Comparison of ENCODE assay signal across 13 cellular contexts in the genomic region with DNA sequence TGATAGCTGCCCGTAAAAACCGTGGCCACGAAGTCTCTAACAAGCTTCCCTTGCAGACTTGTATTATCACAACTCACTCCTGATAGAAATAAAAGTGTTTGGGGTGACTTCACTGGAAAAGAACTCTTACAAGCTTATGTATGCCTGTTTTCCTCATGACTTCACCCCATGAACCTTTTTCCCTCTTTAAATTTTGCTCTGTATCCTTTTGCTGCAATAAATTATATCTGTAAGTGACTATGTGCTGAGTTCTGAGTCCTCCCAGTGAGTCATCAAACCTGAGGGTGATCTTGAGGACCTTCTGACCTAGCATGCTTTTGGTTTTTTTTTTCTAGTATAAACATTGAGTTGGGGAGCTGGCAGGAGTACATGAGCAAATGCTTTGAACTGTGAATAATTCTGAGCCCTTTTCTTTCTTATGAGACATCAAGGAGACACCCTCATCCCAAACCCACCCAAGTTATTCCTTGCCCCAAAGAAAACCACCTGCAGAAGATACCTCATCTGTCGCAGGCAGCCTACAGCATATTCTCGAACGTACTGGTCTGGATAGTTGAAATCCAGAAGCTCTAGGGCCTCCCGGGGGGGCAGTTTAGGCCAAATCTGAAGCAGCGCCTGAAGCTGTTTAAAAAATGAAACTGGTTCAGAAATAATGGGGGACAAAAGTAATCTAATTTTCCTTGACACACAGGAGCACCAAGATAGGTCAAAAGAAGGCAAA.
DNase-seq lines count a peak whose midpoint lies in the region; ATAC-seq, FAIRE-seq and TF ChIP-seq lines count a peak whose summit lies in the region.
"Had no signal": no experiment of that assay in that cellular context is flagged by ENCODE, and none has a peak within 500 bp of the region (broad histone marks: within the 10 kb centered on the region; RNA-seq: fewer than 3 reads in every experiment).

No MANE protein-coding gene starts in this region.

- CTCF ChIA-PET in A549 (lab: Yijun Ruan, JAX), result interaction anchor here (1.3 to 12.9 kb wide), 4 partner anchors 100 to 277 kb away, joined by 3 to 143 read pairs (median 12); a partner anchor contains a TSS

- H3K27me3 ChIP-seq in astrocyte (ENCODE audit: insufficient read depth, low read length), result no peaks in the 10 kb centered on the region
- H3K27me3 ChIP-seq: BLaER1 treated with 17β-estradiol and CSF1 and Interleukin-3, amounts not matched to agents 10 nM and 100 nM had no signal

- H3K4me3 ChIP-seq in A549 (no peak overlapping the region), HFF-Myc (replicated peaks; ENCODE audit: low read depth, low read length) (no peak overlapping the region), astrocyte (ENCODE audit: insufficient read depth, low read depth, low read length) (no peak overlapping the region)
- H3K4me3 ChIP-seq: BLaER1 treated with 17β-estradiol and CSF1 and Interleukin-3, amounts not matched to agents 10 nM and 100 nM had no signal

- H3K27ac ChIP-seq in A549 (peak overlapping the region; percentile 55 to 73; a peak in 5 of 6 replicates), astrocyte (ENCODE audit: low read depth, low read length) (peak overlapping the region; percentile 30)
- H3K27ac ChIP-seq: BLaER1 treated with 17β-estradiol and CSF1 and Interleukin-3, amounts not matched to agents 10 nM and 100 nM had no signal

- DNase-seq in A549 (ENCODE audit: low read depth in 1 of 2, low spot score in 1 of 2) (peak; percentile 5 to 56), HFF-Myc (ENCODE audit: extremely low read depth, low read depth) (peak; percentile 81), astrocyte (ENCODE audit: low read depth) (peak; percentile 98), kidney tubule cell (ENCODE audit: low spot score) (peak; percentile 97), GM12891 (ENCODE audit: insufficient read length, low spot score) (no peak), NCI-H345 (lab: John Stamatoyannopoulos, UW) (no peak)
- DNase-seq: activated naive CD4-positive, alpha-beta T cell treated with anti-CD3 and anti-CD28 coated beads, Interleukin-2, amount 10 ng/mL, durations not matched to agents 7 days and 5 days; H7; head of caudate nucleus; NCI-H526 had no signal

- H2AFZ ChIP-seq in astrocyte (ENCODE audit: low read depth, low read length), result no peak overlapping the region

- H3K4me1 ChIP-seq in A549, result peaks cover 22% of the 10 kb centered on the region
- H3K4me1 ChIP-seq in astrocyte (ENCODE audit: insufficient read depth, low read length), result peaks cover 13% of the 10 kb centered on the region

- ATAC-seq in A549, result peak; percentile 78 to 82
- no peak for ATAC-seq in stimulated activated memory B cell treated with anti-CD40 and anti-IgM and Interleukin-4, amounts not matched to agents 10 μg/mL and 1 μg/mL and 100 μg/mL, for 72 hours
- ATAC-seq in GM18907 (IDR thresholded peaks at IDR 0.05; ENCODE audit: unreplicated experiment), result no peak

- 59% methylated on average over 8 of the region's 8 CpGs for WGBS in A549 (ENCODE audit: missing lambda C conversion rate)

- H3K79me2 ChIP-seq in astrocyte (ENCODE audit: insufficient read depth, low read length), result no peaks in the 10 kb centered on the region

- no peaks in the 10 kb centered on the region for H4K20me1 ChIP-seq in astrocyte (ENCODE audit: insufficient read depth, low read length)
- H4K20me1 ChIP-seq: BLaER1 treated with 17β-estradiol and CSF1 and Interleukin-3, amounts not matched to agents 10 nM and 100 nM had no signal

- peak overlapping the region; percentile 72 for H3K27ac Mint-ChIP-seq in astrocyte (ENCODE audit: unreplicated experiment)
- H3K27ac Mint-ChIP-seq in stimulated activated memory B cell treated with anti-CD40 and anti-IgM and Interleukin-4, amounts not matched to agents 10 μg/mL and 1 μg/mL and 100 μg/mL, for 72 hours, result no peak overlapping the region
- H3K27ac Mint-ChIP-seq: activated naive CD4-positive, alpha-beta T cell treated with anti-CD3 and anti-CD28 coated beads, Interleukin-2, amount 10 ng/mL, durations not matched to agents 7 days and 5 days had no signal

- TF ChIP-seq EP300 in A549 (IDR thresholded peaks at IDR 0.05), result no peak; a peak in 1 of 5 replicates

- H3K4me3 Mint-ChIP-seq in astrocyte (ENCODE audit: unreplicated experiment), result peak overlapping the region; percentile 51
- no peak overlapping the region for H3K4me3 Mint-ChIP-seq in stimulated activated memory B cell treated with anti-CD40 and anti-IgM and Interleukin-4, amounts not matched to agents 10 μg/mL and 1 μg/mL and 100 μg/mL, for 72 hours
- H3K4me3 Mint-ChIP-seq: activated naive CD4-positive, alpha-beta T cell treated with anti-CD3 and anti-CD28 coated beads, Interleukin-2, amount 10 ng/mL, durations not matched to agents 7 days and 5 days had no signal

- FAIRE-seq in A549 (lab: Jason Lieb, UNC) (no peak), astrocyte (lab: Jason Lieb, UNC) (peak; percentile 95), GM12891 (lab: Jason Lieb, UNC) (no peak)

- H3K4me2 ChIP-seq in A549 (peak overlapping the region; percentile 65), astrocyte (ENCODE audit: low read length) (peak overlapping the region; percentile 70)
- H3K4me2 ChIP-seq: BLaER1 treated with 17β-estradiol and CSF1 and Interleukin-3, amounts not matched to agents 10 nM and 100 nM had no signal

- peak overlapping the region; percentile 36 for H3K9ac ChIP-seq in astrocyte (ENCODE audit: low read length)
- H3K9ac ChIP-seq: BLaER1 treated with 17β-estradiol and CSF1 and Interleukin-3, amounts not matched to agents 10 nM and 100 nM had no signal

- POLR2A ChIA-PET in A549 (lab: Yijun Ruan, JAX), result interaction anchor here (0.7 to 1.7 kb wide), 2 partner anchors 17 to 221 kb away, joined by 3 to 9 read pairs; no protein-coding TSS in a partner anchor

- no peaks in the 10 kb centered on the region for H3K9me3 Mint-ChIP-seq in astrocyte (ENCODE audit: unreplicated experiment)
- H3K9me3 Mint-ChIP-seq in stimulated activated memory B cell treated with anti-CD40 and anti-IgM and Interleukin-4, amounts not matched to agents 10 μg/mL and 1 μg/mL and 100 μg/mL, for 72 hours, result no peaks in the 10 kb centered on the region
- H3K9me3 Mint-ChIP-seq: activated naive CD4-positive, alpha-beta T cell treated with anti-CD3 and anti-CD28 coated beads, Interleukin-2, amount 10 ng/mL, durations not matched to agents 7 days and 5 days had no signal

- peaks cover 13% of the 10 kb centered on the region for H3K4me1 Mint-ChIP-seq in astrocyte (ENCODE audit: low read depth, unreplicated experiment)
- H3K4me1 Mint-ChIP-seq in stimulated activated memory B cell treated with anti-CD40 and anti-IgM and Interleukin-4, amounts not matched to agents 10 μg/mL and 1 μg/mL and 100 μg/mL, for 72 hours, result peaks cover 6% of the 10 kb centered on the region
- H3K4me1 Mint-ChIP-seq: activated naive CD4-positive, alpha-beta T cell treated with anti-CD3 and anti-CD28 coated beads, Interleukin-2, amount 10 ng/mL, durations not matched to agents 7 days and 5 days had no signal

- no peaks in the 10 kb centered on the region for H3K27me3 Mint-ChIP-seq in astrocyte (ENCODE audit: low read depth, unreplicated experiment)
- no peaks in the 10 kb centered on the region for H3K27me3 Mint-ChIP-seq in stimulated activated memory B cell treated with anti-CD40 and anti-IgM and Interleukin-4, amounts not matched to agents 10 μg/mL and 1 μg/mL and 100 μg/mL, for 72 hours
- H3K27me3 Mint-ChIP-seq: activated naive CD4-positive, alpha-beta T cell treated with anti-CD3 and anti-CD28 coated beads, Interleukin-2, amount 10 ng/mL, durations not matched to agents 7 days and 5 days had no signal

- H3K9me3 ChIP-seq in A549, result no peaks in the 10 kb centered on the region
- H3K9me3 ChIP-seq in astrocyte (ENCODE audit: insufficient read depth, low read depth, low read length), result no peaks in the 10 kb centered on the region
- H3K9me3 ChIP-seq: BLaER1 treated with 17β-estradiol and CSF1 and Interleukin-3, amounts not matched to agents 10 nM and 100 nM had no signal

- peaks cover 6% of the 10 kb centered on the region for H3K36me3 Mint-ChIP-seq in astrocyte (ENCODE audit: low read depth, unreplicated experiment)
- H3K36me3 Mint-ChIP-seq in stimulated activated memory B cell treated with anti-CD40 and anti-IgM and Interleukin-4, amounts not matched to agents 10 μg/mL and 1 μg/mL and 100 μg/mL, for 72 hours, result peaks cover 28% of the 10 kb centered on the region

- TF ChIP-seq CTCF in A549 (IDR thresholded peaks at IDR 0.05) (no peak), HFF-Myc (IDR thresholded peaks at IDR 0.05; ENCODE audit: low read depth, low read length, missing control alignments) (no peak), astrocyte (IDR thresholded peaks at IDR 0.05; ENCODE audit: insufficient read depth, low read depth, low read length) (no peak)

- TF ChIP-seq POLR2A in A549 (IDR thresholded peaks at IDR 0.05; ENCODE audit: low read length) (no peak), GM12891 (IDR thresholded peaks at IDR 0.05; ENCODE audit: low read depth, low read length) (no peak)

- no peak for TF ChIP-seq RAD21 in A549 (conservative IDR thresholded peaks at IDR 0.05 in 1 of 2, IDR thresholded peaks at IDR 0.05 in 1 of 2)

- no peaks in the 10 kb centered on the region for H3K36me3 ChIP-seq in astrocyte (ENCODE audit: insufficient read depth, low read length)

TF ChIP-seq in A549, 52 proteins besides CTCF, POLR2A, EP300 and RAD21:
- TF ChIP-seq JUNB (IDR thresholded peaks at IDR 0.05) (peak; percentile 82), FOSL2 (IDR thresholded peaks at IDR 0.05) (peak; percentile 62), FOSL2 (CRISPR knock-in tag; IDR thresholded peaks at IDR 0.05) (peak; percentile 53), SREBF2 (IDR thresholded peaks at IDR 0.05) (no peak), GATA3 (IDR thresholded peaks at IDR 0.05; ENCODE audit: borderline replicate concordance) (peak; percentile 63; the same call in 1 of the 2 replicates)

TF ChIP-seq in GM12891, 5 proteins besides CTCF, POLR2A, EP300 and RAD21:
- no peak for TF ChIP-seq TAF1 (IDR thresholded peaks at IDR 0.05; ENCODE audit: low read depth, low read length)
- no peak for TF ChIP-seq SPI1 (IDR thresholded peaks at IDR 0.05; ENCODE audit: low read depth, low read length)
- TF ChIP-seq POU2F2 (IDR thresholded peaks at IDR 0.05; ENCODE audit: low read depth, low read length), result no peak
- TF ChIP-seq PAX5 (IDR thresholded peaks at IDR 0.05; ENCODE audit: insufficient read depth, low read length, severe bottlenecking), result no peak
- no peak for TF ChIP-seq POLR2AphosphoS5 (IDR thresholded peaks at IDR 0.05; ENCODE audit: low read depth, low read length)

Comparison
In these comparisons a context has a peak if more than half of its experiments do, and no peak if none do; other contexts are left out.
1. ATAC-seq: peak in A549 (2 of 2); none in stimulated activated memory B cell treated with anti-CD40 and anti-IgM and Interleukin-4, amounts not matched to agents 10 μg/mL and 1 μg/mL and 100 μg/mL, for 72 hours (single experiment) and GM18907 (single experiment).
2. DNase-seq: peak in A549 (2 of 2), HFF-Myc (single experiment), astrocyte (single experiment) and kidney tubule cell (single experiment); none in GM12891 (single experiment) and NCI-H345 (single experiment).